ENCODE assay signal across 9 cellular contexts in the genomic region with DNA sequence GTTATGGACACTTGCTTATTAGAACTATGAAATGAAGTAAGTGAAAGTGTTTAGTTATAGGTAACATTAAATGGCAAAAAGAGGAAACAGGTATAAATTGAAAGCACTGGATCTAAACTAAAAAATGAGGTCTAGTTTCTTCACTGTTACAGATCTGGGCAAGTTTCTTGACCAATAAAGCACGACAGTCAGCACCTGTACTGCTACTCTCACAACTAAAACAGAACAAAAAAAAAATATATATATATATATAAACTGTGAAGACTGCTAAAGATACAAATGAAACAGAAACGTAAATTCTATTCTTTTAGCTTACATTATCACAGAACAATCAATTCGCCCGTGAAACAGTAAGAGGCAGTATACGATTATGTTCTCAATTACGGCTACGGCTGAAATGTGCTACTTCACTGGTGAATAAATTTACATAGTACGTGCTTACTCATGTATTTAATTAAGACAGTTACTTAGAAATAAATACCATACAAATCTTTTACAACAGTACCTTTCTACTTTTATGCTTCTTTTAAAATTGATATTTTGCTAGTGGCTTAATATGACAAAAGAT. TPM values are rescaled to one million over a fixed set of nuclear protein-coding genes. Genes with fewer than 3 reads are reported as not detected.
DNase-seq lines count a peak whose midpoint lies in the region; ATAC-seq, FAIRE-seq and TF ChIP-seq lines count a peak whose summit lies in the region.
"Had no signal": no experiment of that assay in that cellular context is flagged by ENCODE, and none has a peak within 500 bp of the region (broad histone marks: within the 10 kb centered on the region; RNA-seq: fewer than 3 reads in every experiment).

No MANE protein-coding gene starts in this region.

- peaks cover 34% of the 10 kb centered on the region for H3K4me1 ChIP-seq in A673 (ENCODE audit: insufficient read depth, low read length, poor library complexity, severe bottlenecking)

- peak; percentile 73 for DNase-seq in A673 (ENCODE audit: low spot score)
- DNase-seq in GM18507 (ENCODE audit: extremely low spot score, insufficient read length, low read depth), result no peak
- DNase-seq in SK-N-MC (ENCODE audit: low read depth, low spot score), result no peak
- DNase-seq in foreskin fibroblast, result peak; percentile 65 to 74
- DNase-seq in KBM-7, result no peak
- DNase-seq in ecto neural progenitor cell (ENCODE audit: low spot score), result no peak
- no peak for DNase-seq in activated naive CD4-positive, alpha-beta T cell treated with anti-CD3 and anti-CD28 coated beads, Interleukin-2, amount 50 U/mL, for 16 hours

- FAIRE-seq in GM18507 (lab: Jason Lieb, UNC), result peak; percentile 85

- ATAC-seq in HG02981 (IDR thresholded peaks at IDR 0.05; ENCODE audit: unreplicated experiment), result peak; percentile 28

- H3K27ac ChIP-seq in A673 (ENCODE audit: low read depth, low read length, poor library complexity, severe bottlenecking) (no peak overlapping the region), SK-N-MC (no peak overlapping the region)
- H3K27ac ChIP-seq: HL-60 had no signal

- H3K4me3 ChIP-seq in A673 (ENCODE audit: low read depth, low read length, poor library complexity, severe bottlenecking) (peak overlapping the region; percentile 3), SK-N-MC (peak overlapping the region; percentile 59), foreskin fibroblast (ENCODE audit: low read depth in 1 of 2, low read length in 2 of 2) (peak overlapping the region; percentile 10 to 87)

- CTCF ChIA-PET in A673 (lab: Charles Lee), result interaction anchor here (0.6 to 1.2 kb wide), 2 partner anchors 329 to 411 kb away, joined by 3 to 6 read pairs; no protein-coding TSS in a partner anchor

- TF ChIP-seq CTCF in A673 (conservative IDR thresholded peaks at IDR 0.05; ENCODE audit: low read depth, low read length) (peak; percentile 61), foreskin fibroblast (IDR thresholded peaks at IDR 0.05; ENCODE audit: low read depth, low read length) (peak; percentile 29)

- H3K36me3 ChIP-seq in A673 (ENCODE audit: insufficient read depth, low read length, poor library complexity, severe bottlenecking), result no peaks in the 10 kb centered on the region
- no peaks in the 10 kb centered on the region for H3K36me3 ChIP-seq in SK-N-MC (ENCODE audit: insufficient read depth, low read length)

- in situ Hi-C loops in KBM-7 (cut with MboI; ENCODE audit: low pct_unique_long_range_greater_than_20kb, low sequenced_read_pairs), result no loop called here

- intact Hi-C loops in A673 (cut with micrococcal nuclease; ENCODE audit: unreplicated experiment), result loop anchor here (2.0 to 10.0 kb wide), 3 partner anchors 344 to 1042 kb away; no protein-coding TSS in a partner anchor

- no TSS peak for BruUV-seq in A673 (replicated peaks; lab: Mats Ljungman, UMichigan)

- POLR2A ChIA-PET in A673 (lab: Charles Lee; ENCODE audit: low non-redundant PET), result no interaction called here

- no peaks in the 10 kb centered on the region for H3K27me3 ChIP-seq in A673 (replicated peaks; ENCODE audit: insufficient read depth, low read depth, low read length, poor library complexity)

- no peaks in the 10 kb centered on the region for H3K9me3 ChIP-seq in A673 (ENCODE audit: low read depth, low read length, poor library complexity, severe bottlenecking)
- no peaks in the 10 kb centered on the region for H3K9me3 ChIP-seq in SK-N-MC (ENCODE audit: low read depth, low read length)

- H3K9ac ChIP-seq in SK-N-MC (ENCODE audit: insufficient read length), result no peak overlapping the region

RNA-seq across cellular contexts. Expression of a gene that starts 4.2 kb away (rescaled TPM):
- total RNA-seq in A673 (2021), result 11.8 and 13.5 TPM in 2 replicates

Comparison
In these comparisons a context has a peak if more than half of its experiments do, and no peak if none do; other contexts are left out.
1. DNase-seq: peak in A673 (single experiment) and foreskin fibroblast (2 of 2); none in GM18507 (single experiment), SK-N-MC (single experiment), KBM-7 (single experiment), ecto neural progenitor cell (single experiment) and activated naive CD4-positive, alpha-beta T cell treated with anti-CD3 and anti-CD28 coated beads, Interleukin-2, amount 50 U/mL, for 16 hours (single experiment).
2. H3K4me3 ChIP-seq: peak in every context shown above with its lines; median percentile 59 in SK-N-MC; 48 in foreskin fibroblast; 3 in A673.